Comparison of ENCODE assay signal across 9 cellular contexts in the genomic region with DNA sequence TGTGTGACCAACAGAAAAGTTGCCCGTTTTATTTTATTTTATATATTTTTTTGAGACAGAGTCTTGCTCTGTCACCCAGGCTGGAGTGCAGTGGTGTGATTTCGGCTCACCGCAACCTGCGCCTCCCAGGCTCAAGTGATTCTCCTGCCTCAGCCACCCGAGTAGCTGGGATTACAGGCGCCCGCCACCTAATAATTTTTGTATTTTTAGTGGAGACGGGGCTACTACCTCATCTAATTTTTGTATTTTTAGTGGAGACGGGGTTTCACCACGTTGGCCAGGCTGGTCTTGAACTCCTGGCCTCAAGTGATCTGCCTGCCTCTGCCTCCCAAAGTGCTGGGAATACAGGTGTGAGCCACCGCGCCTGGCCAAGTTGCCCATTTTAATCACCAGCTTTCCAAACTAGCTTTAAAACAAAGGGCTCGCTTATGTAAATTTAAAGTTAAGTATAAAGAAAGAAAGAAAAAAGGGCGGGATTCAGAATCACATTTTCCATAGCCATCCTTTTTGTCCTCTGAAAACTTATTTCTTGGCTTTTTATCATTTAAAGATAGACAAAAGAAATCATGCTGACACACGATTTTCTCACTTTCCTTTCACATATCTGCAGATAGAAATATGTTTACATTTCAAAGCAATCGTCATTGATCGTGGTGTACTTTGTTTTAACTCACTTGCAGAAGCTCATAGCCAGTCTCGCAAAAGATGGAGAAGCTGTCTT. TPM values are rescaled to one million over a fixed set of nuclear protein-coding genes. Genes with fewer than 3 reads are reported as not detected.
DNase-seq lines count a peak whose midpoint lies in the region; ATAC-seq, FAIRE-seq and TF ChIP-seq lines count a peak whose summit lies in the region.
"Not testable (repeated sequence)": the region's sequence is repeated elsewhere in the genome, so short reads cannot be mapped to it uniquely, and the experiment has no call there.
"Had no signal": no experiment of that assay in that cellular context is flagged by ENCODE, and none has a peak within 500 bp of the region (broad histone marks: within the 10 kb centered on the region; RNA-seq: fewer than 3 reads in every experiment).

No MANE protein-coding gene starts in this region.

- TF ChIP-seq EP300 in SK-N-SH (IDR thresholded peaks at IDR 0.05; ENCODE audit: borderline replicate concordance in 1 of 2, low read depth in 1 of 2, low read length in 1 of 2), result not testable (repeated sequence)

- CTCF ChIA-PET in SK-N-SH (lab: Yijun Ruan, JAX), result interaction anchor here (0.6 to 3.7 kb wide), 116 partner anchors 10 to 728 kb away, joined by 3 to 118 read pairs (median 6); a partner anchor contains a TSS

- not testable (repeated sequence) for H3K36me3 ChIP-seq in SK-N-SH (replicated peaks in 1 of 2; ENCODE audit: control insufficient read depth in 1 of 2, insufficient read depth in 2 of 2, low read length in 1 of 2); testis (ENCODE audit: low read depth, missing control alignments)

- not testable (repeated sequence) for H3F3A ChIP-seq in SK-N-SH (replicated peaks; ENCODE audit: insufficient read depth)

- not testable (repeated sequence) for H3K9me3 ChIP-seq in SK-N-SH, testis

- H4K20me1 ChIP-seq in SK-N-SH (ENCODE audit: insufficient read depth), result not testable (repeated sequence)

- H3K27me3 ChIP-seq in SK-N-SH (ENCODE audit: insufficient read depth); testis: not testable (repeated sequence)

- 0 out of 2 replicates have a peak overlapping the region, but pooled peaks have one; percentile 29 for H3K4me2 ChIP-seq in SK-N-SH

- H3K4me1 ChIP-seq in SK-N-SH (ENCODE audit: control insufficient read depth in 1 of 2, insufficient read depth in 2 of 2, low read depth in 1 of 2, low read length in 1 of 2); testis: not testable (repeated sequence)

- TF ChIP-seq RAD21 in SK-N-SH (IDR thresholded peaks at IDR 0.05; ENCODE audit: low read length), result not testable (repeated sequence)

- not testable (repeated sequence) for ATAC-seq in left lobe of liver

- not testable (repeated sequence) for TF ChIP-seq CTCF in SK-N-SH (IDR thresholded peaks at IDR 0.05); testis (IDR thresholded peaks at IDR 0.05)

- POLR2A ChIA-PET in SK-N-SH (lab: Yijun Ruan, JAX), result interaction anchor here (0.5 to 1.4 kb wide), 9 partner anchors 8 to 591 kb away, joined by 3 to 7 read pairs (median 3); a partner anchor contains a TSS

- intact Hi-C loops in testis (cut with DNase I; ENCODE audit: low total_unique reads), result not testable (repeated sequence)

- FAIRE-seq in H54 (lab: Jason Lieb, UNC), result peak; percentile 88
- FAIRE-seq in HTR-8/SVneo (lab: Jason Lieb, UNC), result peak; percentile 89
- FAIRE-seq in colon (lab: Jason Lieb, UNC), result peak; percentile 62

- H3K4me3 ChIP-seq in SK-N-SH (ENCODE audit: low read depth in 2 of 2, low read length in 1 of 2), result peak overlapping the region in 1 of 2 experiments; percentile 16; a peak in 1 of 4 replicates
- H3K4me3 ChIP-seq in testis, result not testable (repeated sequence)

- DNase-seq in H54 (ENCODE audit: insufficient read length, low spot score); HTR-8/SVneo (ENCODE audit: insufficient read length, low spot score); SK-N-SH: not testable (repeated sequence)
- peak; percentile 41 for DNase-seq in activated effector memory CD4-positive, alpha-beta T cell treated with anti-CD3 and anti-CD28 coated beads, Interleukin-2, amount 50 U/mL, for 16 hours
- DNase-seq in left lobe of liver (ENCODE audit: low spot score) (peak; percentile 8), testis (peak; percentile 3)

- H3K27ac ChIP-seq in SK-N-SH (ENCODE audit: low read depth in 2 of 2, low read length in 1 of 2); testis: not testable (repeated sequence)

- 47% methylated on average over 18 of the region's 18 CpGs for WGBS in SK-N-SH (ENCODE audit: low lambda C conversion rate)
- WGBS in testis, 2 donors, result 56 to 60% methylated on average over 18 of the region's 18 CpGs

- peak overlapping the region; percentile 20; the same call in 1 of the 2 replicates for H2AFZ ChIP-seq in SK-N-SH (ENCODE audit: low read depth)

- H3K9ac ChIP-seq in SK-N-SH, result not testable (repeated sequence)

- not testable (repeated sequence) for TF ChIP-seq POLR2A in H54 (IDR thresholded peaks at IDR 0.05; ENCODE audit: low read depth, low read length); testis (IDR thresholded peaks at IDR 0.05)

- not testable (repeated sequence) for H3K79me2 ChIP-seq in SK-N-SH (ENCODE audit: insufficient read depth)

- H3K9me2 ChIP-seq in SK-N-SH, result not testable (repeated sequence)

RNA-seq across cellular contexts. Expression of a gene that starts 9.9 kb away (rescaled TPM):
- polyA plus RNA-seq in SK-N-SH (2012; rRNA removed) (not detected in 2 replicates), testis (ENCODE audit: insufficient read depth, low read depth, low replicate concordance) (not detected)
- not detected in 2 replicates for polyA plus RNA-seq in SK-N-SH (2012; cell fraction: cytosol; rRNA removed)
- polyA plus RNA-seq in SK-N-SH (2012; cell fraction: nucleus; rRNA removed), result 0.05 and 0.21 TPM in 2 replicates
- total RNA-seq in left lobe of liver (206 TPM), testis (under 1 TPM; 0.31 TPM)
- total RNA-seq: B cell, Calu3 had no signal

RNA-seq across cellular contexts. Expression of a gene that starts 22.6 kb away (rescaled TPM):
- polyA plus RNA-seq in SK-N-SH (2012; rRNA removed) (60.9 and 105 TPM in 2 replicates), testis (ENCODE audit: insufficient read depth, low read depth, low replicate concordance) (57.8 TPM)
- 82.2 and 124 TPM in 2 replicates for polyA plus RNA-seq in SK-N-SH (2012; cell fraction: cytosol; rRNA removed)
- 61.2 and 80.1 TPM in 2 replicates for polyA plus RNA-seq in SK-N-SH (2012; cell fraction: nucleus; rRNA removed)
- total RNA-seq in left lobe of liver (28.5 TPM), testis (10 to 100 TPM; 61.4 to 78.4 TPM)

RNA-seq across cellular contexts. Expression of a gene that starts 24.7 kb away (rescaled TPM):
- polyA plus RNA-seq in SK-N-SH (2012; rRNA removed), result 156 and 207 TPM in 2 replicates
- 151 and 217 TPM in 2 replicates for polyA plus RNA-seq in SK-N-SH (2012; cell fraction: cytosol; rRNA removed)
- polyA plus RNA-seq in SK-N-SH (2012; cell fraction: nucleus; rRNA removed), result 379 and 436 TPM in 2 replicates
- 59.1 TPM for total RNA-seq in left lobe of liver
- total RNA-seq in testis, result 100 to 1,000 TPM; 185 to 207 TPM
- polyA plus RNA-seq in testis (ENCODE audit: insufficient read depth, low read depth, low replicate concordance), result 142 TPM

Comparison
In these comparisons a context has a peak if more than half of its experiments do, and no peak if none do; other contexts are left out.
1. RNA of a gene that starts 9.9 kb away (total RNA-seq): 206 TPM in left lobe of liver (single experiment); 0.31 TPM in testis; every median in the first group is over 100 times any median in the second.